Comparison of ENCODE assay signal across 22 cellular contexts in genomic region chr17:57266842-57267241, GRCh38. TPM values are rescaled to one million over a fixed set of nuclear protein-coding genes. Genes with fewer than 3 reads are reported as not detected.
A peak's percentile ranks its signal among the peaks of the same experiment; 100 is the strongest.
DNase-seq lines count a peak whose midpoint lies in the region; ATAC-seq and TF ChIP-seq lines count a peak whose summit lies in the region.
"Had no signal": no experiment of that assay in that cellular context is flagged by ENCODE, and none has a peak within 500 bp of the region (broad histone marks: within the 10 kb centered on the region; RNA-seq: fewer than 3 reads in every experiment).

No MANE protein-coding gene starts in this region.

- ATAC-seq in sciatic nerve = no peak
- ATAC-seq: HCT116 had no signal

- no peaks in the 10 kb centered on the region for H3K27me3 ChIP-seq in dorsolateral prefrontal cortex
- H3K27me3 ChIP-seq: BLaER1 treated with 17β-estradiol and CSF1 and Interleukin-3, amounts not matched to agents 10 nM and 100 nM had no signal

- H3K27me3 Mint-ChIP-seq in nephron progenitor cell (ENCODE audit: low read depth, poor library complexity) = no peaks in the 10 kb centered on the region
- no peaks in the 10 kb centered on the region for H3K27me3 Mint-ChIP-seq in progenitor cell of endocrine pancreas
- H3K27me3 Mint-ChIP-seq: CD4-positive, alpha-beta memory T cell had no signal

- H3K4me3 ChIP-seq in dorsolateral prefrontal cortex = no peak overlapping the region
- H3K4me3 ChIP-seq: BLaER1 treated with 17β-estradiol and CSF1 and Interleukin-3, amounts not matched to agents 10 nM and 100 nM; SK-N-MC had no signal

- H3K4me3 Mint-ChIP-seq in nephron progenitor cell (no peak overlapping the region), progenitor cell of endocrine pancreas (ENCODE audit: low read depth) (no peak overlapping the region)
- H3K4me3 Mint-ChIP-seq: CD4-positive, alpha-beta memory T cell had no signal

- H3K4me1 Mint-ChIP-seq in nephron progenitor cell (peaks cover 91% of the 10 kb centered on the region), progenitor cell of endocrine pancreas (ENCODE audit: low read depth) (peaks cover 27% of the 10 kb centered on the region)

- H3K27ac ChIP-seq in dorsolateral prefrontal cortex = peak overlapping the region in 32 of 59 donors; percentile 10 to 77 (median 51)
- H3K27ac ChIP-seq: 22Rv1; BLaER1 treated with 17β-estradiol and CSF1 and Interleukin-3, amounts not matched to agents 10 nM and 100 nM; RWPE1; SK-N-MC had no signal

- intact Hi-C loops in dorsolateral prefrontal cortex (cut with DNase I) (no loop called here), sciatic nerve (cut with DNase I) (no loop called here)

- DNase-seq in NCI-H82 (lab: John Stamatoyannopoulos, UW) (peak; percentile 35), NCI-H82 treated with DMSO at 0.1 percent for 48 hours (lab: John Stamatoyannopoulos, UW; ENCODE audit: unreplicated experiment) (no peak), dorsolateral prefrontal cortex (no peak), nephron progenitor cell (no peak), progenitor cell of endocrine pancreas (ENCODE audit: low spot score, unreplicated experiment) (no peak), NCI-H510A treated with DMSO at 0.1 percent for 48 hours (lab: John Stamatoyannopoulos, UW) (no peak), sciatic nerve (ENCODE audit: low spot score) (no peak)
- no peak for DNase-seq in activated CD4-positive, CD25-positive, alpha-beta regulatory T cell (lab: John Stamatoyannopoulos, UW)
- DNase-seq: ACHN; CD4-positive, alpha-beta memory T cell; DMS153; Karpas-422; NCI-H1417; NCI-H1694 treated with DMSO at 0.1 percent for 48 hours; NCI-H446 treated with DMSO at 0.1 percent for 48 hours; NCI-H69; SHP77 treated with DMSO at 0.1 percent for 48 hours had no signal

- H3K9me3 Mint-ChIP-seq in nephron progenitor cell (no peaks in the 10 kb centered on the region), progenitor cell of endocrine pancreas (ENCODE audit: low read depth) (no peaks in the 10 kb centered on the region)
- H3K9me3 Mint-ChIP-seq: CD4-positive, alpha-beta memory T cell had no signal

- peak overlapping the region; percentile 71 for H3K27ac Mint-ChIP-seq in nephron progenitor cell
- H3K27ac Mint-ChIP-seq in progenitor cell of endocrine pancreas = no peak overlapping the region
- H3K27ac Mint-ChIP-seq: CD4-positive, alpha-beta memory T cell had no signal

- TF ChIP-seq CTCF in dorsolateral prefrontal cortex (IDR thresholded peaks at IDR 0.05 in 54 of 56, conservative IDR thresholded peaks at IDR 0.05 in 2 of 56; ENCODE audit: low read depth in 1 of 56, partially characterized antibody in 56 of 56) = no peak
- TF ChIP-seq CTCF in nephron progenitor cell (IDR thresholded peaks at IDR 0.05) = no peak
- TF ChIP-seq CTCF in progenitor cell of endocrine pancreas (IDR thresholded peaks at IDR 0.05; ENCODE audit: unreplicated experiment) = no peak

- H3K36me3 Mint-ChIP-seq in nephron progenitor cell (ENCODE audit: low read depth) (peaks cover 79% of the 10 kb centered on the region), progenitor cell of endocrine pancreas (ENCODE audit: insufficient read depth) (peaks cover 52% of the 10 kb centered on the region)

RNA-seq across cellular contexts. Expression of gene MSI2, which starts 10.5 kb away (rescaled TPM):
- total RNA-seq in dorsolateral prefrontal cortex (100 to 1,000 TPM in 115 of 120 experiments, 10 to 100 TPM in 5; 86.3 to 279 (median 141) TPM), progenitor cell of endocrine pancreas (161 and 164 TPM in 2 replicates), sciatic nerve (25.2 TPM)
